Comparison of ENCODE assay signal across 1 cellular context in genomic region chr14:101808894-101809670, GRCh38.
A peak's percentile ranks its signal among the peaks of the same experiment; 100 is the strongest.
TF ChIP-seq lines count a peak whose summit lies in the region.

No MANE protein-coding gene starts in this region.

TF ChIP-seq in HEK293, 187 proteins besides CTCF, POLR2A, EP300 and RAD21 (continued from another document):
- TF ChIP-seq, protein P1, sequence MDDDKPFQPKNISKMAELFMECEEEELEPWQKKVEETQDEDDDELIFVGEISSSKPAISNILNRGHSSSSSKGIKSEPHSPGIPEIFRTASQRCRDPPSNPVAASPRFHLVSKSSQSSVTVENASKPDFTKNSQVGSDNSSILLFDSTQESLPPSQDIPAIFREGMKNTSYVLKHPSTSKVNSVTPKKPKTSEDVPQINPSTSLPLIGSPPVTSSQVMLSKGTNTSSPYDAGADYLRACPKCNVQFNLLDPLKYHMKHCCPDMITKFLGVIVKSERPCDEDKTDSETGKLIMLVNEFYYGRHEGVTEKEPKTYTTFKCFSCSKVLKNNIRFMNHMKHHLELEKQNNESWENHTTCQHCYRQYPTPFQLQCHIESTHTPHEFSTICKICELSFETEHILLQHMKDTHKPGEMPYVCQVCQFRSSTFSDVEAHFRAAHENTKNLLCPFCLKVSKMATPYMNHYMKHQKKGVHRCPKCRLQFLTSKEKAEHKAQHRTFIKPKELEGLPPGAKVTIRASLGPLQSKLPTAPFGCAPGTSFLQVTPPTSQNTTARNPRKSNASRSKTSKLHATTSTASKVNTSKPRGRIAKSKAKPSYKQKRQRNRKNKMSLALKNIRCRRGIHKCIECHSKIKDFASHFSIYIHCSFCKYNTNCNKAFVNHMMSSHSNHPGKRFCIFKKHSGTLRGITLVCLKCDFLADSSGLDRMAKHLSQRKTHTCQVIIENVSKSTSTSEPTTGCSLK (tag by site-specific recombination; IDR thresholded peaks at IDR 0.05), result no peak
- TF ChIP-seq ZNF19 (tag by site-specific recombination; IDR thresholded peaks at IDR 0.05; ENCODE audit: low read depth) (no peak), ZNF560 (tag by site-specific recombination; IDR thresholded peaks at IDR 0.05; ENCODE audit: borderline replicate concordance) (no peak), SCRT1 (tag by site-specific recombination; IDR thresholded peaks at IDR 0.05; ENCODE audit: borderline replicate concordance) (no peak), ZNF529 (tag by site-specific recombination; IDR thresholded peaks at IDR 0.05; ENCODE audit: insufficient replicate concordance) (no peak), PRDM1 (tag by site-specific recombination; IDR thresholded peaks at IDR 0.05) (peak; percentile 48), ZFP41 (tag by site-specific recombination; IDR thresholded peaks at IDR 0.05; ENCODE audit: borderline replicate concordance) (no peak), ZBTB21 (tag by site-specific recombination; IDR thresholded peaks at IDR 0.05) (no peak), GLIS1 (tag by site-specific recombination; IDR thresholded peaks at IDR 0.05) (no peak), ZNF677 (tag by site-specific recombination; IDR thresholded peaks at IDR 0.05) (no peak)
- TF ChIP-seq, protein P2, sequence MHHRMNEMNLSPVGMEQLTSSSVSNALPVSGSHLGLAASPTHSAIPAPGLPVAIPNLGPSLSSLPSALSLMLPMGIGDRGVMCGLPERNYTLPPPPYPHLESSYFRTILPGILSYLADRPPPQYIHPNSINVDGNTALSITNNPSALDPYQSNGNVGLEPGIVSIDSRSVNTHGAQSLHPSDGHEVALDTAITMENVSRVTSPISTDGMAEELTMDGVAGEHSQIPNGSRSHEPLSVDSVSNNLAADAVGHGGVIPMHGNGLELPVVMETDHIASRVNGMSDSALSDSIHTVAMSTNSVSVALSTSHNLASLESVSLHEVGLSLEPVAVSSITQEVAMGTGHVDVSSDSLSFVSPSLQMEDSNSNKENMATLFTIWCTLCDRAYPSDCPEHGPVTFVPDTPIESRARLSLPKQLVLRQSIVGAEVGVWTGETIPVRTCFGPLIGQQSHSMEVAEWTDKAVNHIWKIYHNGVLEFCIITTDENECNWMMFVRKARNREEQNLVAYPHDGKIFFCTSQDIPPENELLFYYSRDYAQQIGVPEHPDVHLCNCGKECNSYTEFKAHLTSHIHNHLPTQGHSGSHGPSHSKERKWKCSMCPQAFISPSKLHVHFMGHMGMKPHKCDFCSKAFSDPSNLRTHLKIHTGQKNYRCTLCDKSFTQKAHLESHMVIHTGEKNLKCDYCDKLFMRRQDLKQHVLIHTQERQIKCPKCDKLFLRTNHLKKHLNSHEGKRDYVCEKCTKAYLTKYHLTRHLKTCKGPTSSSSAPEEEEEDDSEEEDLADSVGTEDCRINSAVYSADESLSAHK (tag by site-specific recombination; IDR thresholded peaks at IDR 0.05), result no peak
- TF ChIP-seq, protein P3, sequence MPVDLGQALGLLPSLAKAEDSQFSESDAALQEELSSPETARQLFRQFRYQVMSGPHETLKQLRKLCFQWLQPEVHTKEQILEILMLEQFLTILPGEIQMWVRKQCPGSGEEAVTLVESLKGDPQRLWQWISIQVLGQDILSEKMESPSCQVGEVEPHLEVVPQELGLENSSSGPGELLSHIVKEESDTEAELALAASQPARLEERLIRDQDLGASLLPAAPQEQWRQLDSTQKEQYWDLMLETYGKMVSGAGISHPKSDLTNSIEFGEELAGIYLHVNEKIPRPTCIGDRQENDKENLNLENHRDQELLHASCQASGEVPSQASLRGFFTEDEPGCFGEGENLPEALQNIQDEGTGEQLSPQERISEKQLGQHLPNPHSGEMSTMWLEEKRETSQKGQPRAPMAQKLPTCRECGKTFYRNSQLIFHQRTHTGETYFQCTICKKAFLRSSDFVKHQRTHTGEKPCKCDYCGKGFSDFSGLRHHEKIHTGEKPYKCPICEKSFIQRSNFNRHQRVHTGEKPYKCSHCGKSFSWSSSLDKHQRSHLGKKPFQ (tag by site-specific recombination; IDR thresholded peaks at IDR 0.05), result no peak
